ENCODE assay signal across 8 cellular contexts in genomic region chr13:99500839-99501134, GRCh38. TPM values are rescaled to one million over a fixed set of nuclear protein-coding genes. Genes with fewer than 3 reads are reported as not detected.
A peak's percentile ranks its signal among the peaks of the same experiment; 100 is the strongest.
DNase-seq lines count a peak whose midpoint lies in the region; ATAC-seq lines count a peak whose summit lies in the region.

No MANE protein-coding gene starts in this region.

- ATAC-seq in HG03571 (IDR thresholded peaks at IDR 0.05; ENCODE audit: unreplicated experiment), result peak; percentile 2
- no peak for ATAC-seq in central memory CD8-positive, alpha-beta T cell (replicated peaks; ENCODE audit: extremely low read depth, poor library complexity, severe bottlenecking)
- ATAC-seq in naive thymus-derived CD8-positive, alpha-beta T cell, result no peak

- peaks cover 7% of the 10 kb centered on the region for H3K9me3 Mint-ChIP-seq in activated T-cell treated with anti-CD3 and anti-CD28 coated beads, Interleukin-2, amount 50 U/mL, for 24 hours
- no peaks in the 10 kb centered on the region for H3K9me3 Mint-ChIP-seq in central memory CD8-positive, alpha-beta T cell
- H3K9me3 Mint-ChIP-seq in naive thymus-derived CD8-positive, alpha-beta T cell, result peaks cover 0 to 2% (median 0%) of the 10 kb centered on the region in 9 donors

- POLR2A ChIA-PET in naive thymus-derived CD8-positive, alpha-beta T cell (lab: Charles Lee), result interaction anchor here (1.0 to 3.7 kb wide), 5 partner anchors 36 to 301 kb away, joined by 3 to 16 read pairs (median 4); partner anchors contain the start of gene UBAC2

- H3K27ac Mint-ChIP-seq in activated T-cell treated with anti-CD3 and anti-CD28 coated beads, Interleukin-2, amount 50 U/mL, for 24 hours, result peak overlapping the region; percentile 96
- H3K27ac Mint-ChIP-seq in central memory CD8-positive, alpha-beta T cell (ENCODE audit: low read depth), result peak overlapping the region; percentile 98
- peak overlapping the region; percentile 94 to 99 (median 99) for H3K27ac Mint-ChIP-seq in naive thymus-derived CD8-positive, alpha-beta T cell

- peak overlapping the region; percentile 94 for H3K4me3 Mint-ChIP-seq in activated T-cell treated with anti-CD3 and anti-CD28 coated beads, Interleukin-2, amount 50 U/mL, for 24 hours
- peak overlapping the region; percentile 100 for H3K4me3 Mint-ChIP-seq in central memory CD8-positive, alpha-beta T cell
- peak overlapping the region; percentile 95 to 100 (median 98) for H3K4me3 Mint-ChIP-seq in naive thymus-derived CD8-positive, alpha-beta T cell

- DNase-seq in activated T-cell treated with anti-CD3 and anti-CD28 coated beads, Interleukin-2, amount 50 U/mL, for 24 hours, result no peak
- DNase-seq in activated T-cell treated with anti-CD3 and anti-CD28 coated beads, Interleukin-2, amount 50 U/mL, for 1 hour, result no peak
- no peak for DNase-seq in central memory CD8-positive, alpha-beta T cell (ENCODE audit: low spot score in 2 of 2)
- no peak for DNase-seq in naive thymus-derived CD8-positive, alpha-beta T cell
- DNase-seq in epidermal melanocyte (ENCODE audit: insufficient read length, low spot score) (no peak), dedifferentiated amniotic fluid mesenchymal stem cell (ENCODE audit: extremely low spot score) (no peak), GM19238 (ENCODE audit: insufficient read length, low spot score) (no peak)

- no peaks in the 10 kb centered on the region for H3K27me3 Mint-ChIP-seq in activated T-cell treated with anti-CD3 and anti-CD28 coated beads, Interleukin-2, amount 50 U/mL, for 24 hours
- H3K27me3 Mint-ChIP-seq in central memory CD8-positive, alpha-beta T cell, result no peaks in the 10 kb centered on the region
- H3K27me3 Mint-ChIP-seq in naive thymus-derived CD8-positive, alpha-beta T cell, result peaks cover 0 to 2% (median 0%) of the 10 kb centered on the region in 5 donors

- H3K4me1 Mint-ChIP-seq in activated T-cell treated with anti-CD3 and anti-CD28 coated beads, Interleukin-2, amount 50 U/mL, for 24 hours (ENCODE audit: low read depth), result peaks cover 80% of the 10 kb centered on the region
- peaks cover 77% of the 10 kb centered on the region for H3K4me1 Mint-ChIP-seq in central memory CD8-positive, alpha-beta T cell
- H3K4me1 Mint-ChIP-seq in naive thymus-derived CD8-positive, alpha-beta T cell, result peaks cover 36 to 90% (median 80%) of the 10 kb centered on the region in 4 donors

- peaks cover 49% of the 10 kb centered on the region for H3K36me3 Mint-ChIP-seq in activated T-cell treated with anti-CD3 and anti-CD28 coated beads, Interleukin-2, amount 50 U/mL, for 24 hours (ENCODE audit: low read depth)
- peaks cover 31% of the 10 kb centered on the region for H3K36me3 Mint-ChIP-seq in central memory CD8-positive, alpha-beta T cell (ENCODE audit: insufficient read depth)
- H3K36me3 Mint-ChIP-seq in naive thymus-derived CD8-positive, alpha-beta T cell, result peaks cover 0 to 9% (median 0%) of the 10 kb centered on the region in 3 donors

RNA-seq across cellular contexts. Expression of gene TM9SF2, which starts 0.5 kb away (rescaled TPM):
- 10 to 100 TPM; 45.5 to 50.5 TPM for total RNA-seq in naive thymus-derived CD8-positive, alpha-beta T cell
- polyA plus RNA-seq in naive thymus-derived CD8-positive, alpha-beta T cell, result 10 to 100 TPM; 41.5 to 57.4 (median 50.2) TPM
